9 cellular contexts compared by ENCODE assay signal in genomic region chr1:161305872-161306519, GRCh38. TPM values are rescaled to one million over a fixed set of nuclear protein-coding genes. Genes with fewer than 3 reads are reported as not detected.
DNase-seq lines count a peak whose midpoint lies in the region; ATAC-seq and TF ChIP-seq lines count a peak whose summit lies in the region.
"Had no signal": no experiment of that assay in that cellular context is flagged by ENCODE, and none has a peak within 500 bp of the region (broad histone marks: within the 10 kb centered on the region; RNA-seq: fewer than 3 reads in every experiment).

No MANE protein-coding gene starts in this region.

- peaks cover 36% of the 10 kb centered on the region for H3K4me1 Mint-ChIP-seq in HFFc6 (ENCODE audit: low read depth)

- H3K9me3 ChIP-seq in lower lobe of right lung: no peaks in the 10 kb centered on the region

- no peaks in the 10 kb centered on the region for H3K36me3 ChIP-seq in lower lobe of right lung

- H3K36me3 Mint-ChIP-seq in HFFc6 (ENCODE audit: low read depth): no peaks in the 10 kb centered on the region

- H3K27ac ChIP-seq in lower lobe of right lung: peak overlapping the region; percentile 81
- H3K27ac ChIP-seq: epithelial cell of prostate had no signal

- H3K4me3 ChIP-seq in lower lobe of right lung: peak overlapping the region; percentile 70

- TF ChIP-seq CTCF in HFFc6 (IDR thresholded peaks at IDR 0.05) (peak; percentile 12; the same call in 1 of the 2 replicates), lower lobe of right lung (IDR thresholded peaks at IDR 0.05) (peak; percentile 28)

- no peaks in the 10 kb centered on the region for H3K9me3 Mint-ChIP-seq in HFFc6

- peak overlapping the region; percentile 88 for H3K4me3 Mint-ChIP-seq in HFFc6

- H3K27me3 ChIP-seq in lower lobe of right lung (ENCODE audit: low read depth): no peaks in the 10 kb centered on the region

- H3K4me1 ChIP-seq in lower lobe of right lung: peaks cover 26% of the 10 kb centered on the region

- peak; percentile 91 for DNase-seq in G401 (ENCODE audit: low spot score)
- DNase-seq in HFFc6: no peak
- peak; percentile 88 for DNase-seq in NCI-H2107 treated with DMSO at 0.1 percent for 48 hours (lab: John Stamatoyannopoulos, UW; ENCODE audit: unreplicated experiment)
- DNase-seq in activated CD4-positive, alpha-beta T cell treated with anti-CD3 and anti-CD28 coated beads, Interleukin-2, amount 50 U/mL, for 4 hours: peak; percentile 78
- peak; percentile 89 for DNase-seq in ecto neural progenitor cell (ENCODE audit: low spot score)
- peak; percentile 93 for DNase-seq in lower lobe of right lung
- peak; percentile 69 to 77 (median 77) for DNase-seq in stimulated activated CD4-positive, alpha-beta T cell treated with anti-CD3 and anti-CD28 coated beads, TNF-alpha, amount 100 ng/mL, for 1 hour (ENCODE audit: low read depth in 3 of 3, low spot score in 1 of 3)
- no peak for DNase-seq in HK-2 (ENCODE audit: unreplicated experiment)

- in situ Hi-C loops in G401 (cut with HindIII; ENCODE audit: low sequenced_read_pairs): no loop called here

- peak overlapping the region; percentile 31; the same call in 1 of the 2 replicates for H3K27ac Mint-ChIP-seq in HFFc6

- H3K27me3 Mint-ChIP-seq in HFFc6 (ENCODE audit: insufficient read depth): peaks cover 11% of the 10 kb centered on the region

- peak; percentile 98 to 99 for ATAC-seq in lower lobe of right lung

- intact Hi-C loops in lower lobe of right lung (cut with DNase I): no loop called here

RNA-seq across cellular contexts. Expression of gene MPZ, which starts 3.8 kb away (rescaled TPM):
- total RNA-seq in G401 (2014; rRNA removed; shearing (Covaris generic)): 0.68 TPM in 1 of 2 replicates, not detected in the other
- 1 to 10 TPM in 1 of 6 experiments, under 1 TPM in 5; 0.28 to 1.1 (median 0.64) TPM for total RNA-seq in HFFc6 (2021; fragmentation: NEBNext Ultra II Directional; extraction: Animal tissue kit (Norgen Biotek cat#: 25700))
- 4.0 TPM for total RNA-seq in lower lobe of right lung

RNA-seq across cellular contexts. Expression of gene SDHC, which starts 8.2 kb away (rescaled TPM):
- total RNA-seq in G401 (2014; rRNA removed; shearing (Covaris generic)): 342 and 386 TPM in 2 replicates
- total RNA-seq in HFFc6 (2021; fragmentation: NEBNext Ultra II Directional; extraction: Animal tissue kit (Norgen Biotek cat#: 25700)): 100 to 1,000 TPM; 237 to 285 (median 247) TPM
- total RNA-seq in lower lobe of right lung: 167 TPM

RNA-seq across cellular contexts. Expression of gene PCP4L1, which starts 47.5 kb away (rescaled TPM):
- not detected in 2 replicates for total RNA-seq in G401 (2014; rRNA removed; shearing (Covaris generic))
- total RNA-seq in HFFc6 (2021; fragmentation: NEBNext Ultra II Directional; extraction: Animal tissue kit (Norgen Biotek cat#: 25700)): not detected
- total RNA-seq in lower lobe of right lung: 8.9 TPM

Comparison
In these comparisons a context has a peak if more than half of its experiments do, and no peak if none do; other contexts are left out.
1. DNase-seq: peak in G401 (single experiment), NCI-H2107 treated with DMSO at 0.1 percent for 48 hours (single experiment), activated CD4-positive, alpha-beta T cell treated with anti-CD3 and anti-CD28 coated beads, Interleukin-2, amount 50 U/mL, for 4 hours (2 of 2), ecto neural progenitor cell (single experiment), lower lobe of right lung (single experiment) and stimulated activated CD4-positive, alpha-beta T cell treated with anti-CD3 and anti-CD28 coated beads, TNF-alpha, amount 100 ng/mL, for 1 hour (3 of 3); none in HFFc6 (single experiment) and HK-2 (single experiment).